ENCODE assay signal across 10 cellular contexts in the genomic region with DNA sequence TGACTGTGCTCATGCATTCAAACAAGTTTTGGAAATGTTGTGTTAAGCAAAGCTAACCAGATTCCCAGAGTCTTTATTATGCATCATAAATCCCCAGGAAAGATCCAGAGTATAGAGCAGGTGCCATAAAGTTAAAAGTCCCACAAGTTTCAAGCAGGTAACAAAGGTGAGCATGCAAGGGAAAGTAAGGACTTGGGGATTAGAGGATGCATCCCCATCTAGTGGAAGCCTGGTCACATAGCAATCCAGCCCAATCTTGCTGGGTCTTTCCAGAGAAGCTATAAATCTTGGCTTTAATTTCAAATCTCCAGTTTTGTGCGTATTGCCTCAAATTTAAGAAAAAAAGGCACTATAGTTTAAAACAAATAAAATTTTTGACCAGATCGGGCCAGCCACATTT.
DNase-seq lines count a peak whose midpoint lies in the region; ATAC-seq, FAIRE-seq and TF ChIP-seq lines count a peak whose summit lies in the region.
"Had no signal": no experiment of that assay in that cellular context is flagged by ENCODE, and none has a peak within 500 bp of the region (broad histone marks: within the 10 kb centered on the region; RNA-seq: fewer than 3 reads in every experiment).

No MANE protein-coding gene starts in this region.

- H3K27ac ChIP-seq in small intestine (ENCODE audit: low read depth in 1 of 2, low read length in 1 of 2) (no peak overlapping the region), stomach (no peak overlapping the region)

- no peak for TF ChIP-seq EP300 in stomach (IDR thresholded peaks at IDR 0.05)

- no peak for TF ChIP-seq POLR2A in stomach (IDR thresholded peaks at IDR 0.05)

- peaks cover 24% of the 10 kb centered on the region for H3K36me3 Mint-ChIP-seq in activated naive CD4-positive, alpha-beta T cell treated with anti-CD3 and anti-CD28 coated beads for 36 hours (ENCODE audit: low read depth)
- H3K36me3 Mint-ChIP-seq: stimulated activated effector memory CD8-positive, alpha-beta T cell treated with anti-CD3 and anti-CD28 coated beads, Interleukin-12 subunit alpha, Interleukin-12 subunit beta, amount 100 ng/mL, for 72 hours had no signal

- DNase-seq in NCI-H2171 treated with DMSO at 0.1 percent for 48 hours (lab: John Stamatoyannopoulos, UW) (peak; percentile 17), NCI-H2171 (lab: John Stamatoyannopoulos, UW) (no peak), NCI-H526 (lab: John Stamatoyannopoulos, UW) (peak; percentile 1 to 22), dermis blood vessel endothelial cell (peak; percentile 32), small intestine (peak; percentile 5), stomach (no peak)
- DNase-seq in activated naive CD4-positive, alpha-beta T cell treated with anti-CD3 and anti-CD28 coated beads for 36 hours: no peak
- DNase-seq: activated B cell treated with CpG ODN at 0.5 μM for 24 hours had no signal

- no peaks in the 10 kb centered on the region for H3K27me3 Mint-ChIP-seq in activated naive CD4-positive, alpha-beta T cell treated with anti-CD3 and anti-CD28 coated beads for 36 hours (ENCODE audit: low read depth)
- H3K27me3 Mint-ChIP-seq: activated B cell treated with CpG ODN at 0.5 μM for 24 hours had no signal

- no peaks in the 10 kb centered on the region for H3K9me3 ChIP-seq in small intestine (ENCODE audit: control insufficient read depth, low read depth)
- H3K9me3 ChIP-seq in stomach: peaks cover 9 to 98% (median 65%) of the 10 kb centered on the region in 4 donors

- WGBS in small intestine, 3 donors: 79 to 88% (median 85%) methylated on average over 2 of the region's 2 CpGs
- 77 to 87% (median 80%) methylated on average over 2 of the region's 2 CpGs for WGBS in stomach, 5 donors

- H3K4me1 ChIP-seq in small intestine (ENCODE audit: control insufficient read depth in 2 of 2, insufficient read depth in 1 of 2, low read depth in 1 of 2, low read length in 1 of 2) (no peaks in the 10 kb centered on the region), stomach (no peaks in the 10 kb centered on the region)

- H3K4me3 Mint-ChIP-seq in activated naive CD4-positive, alpha-beta T cell treated with anti-CD3 and anti-CD28 coated beads for 36 hours: no peak overlapping the region
- H3K4me3 Mint-ChIP-seq: activated B cell treated with CpG ODN at 0.5 μM for 24 hours; stimulated activated effector memory CD8-positive, alpha-beta T cell treated with anti-CD3 and anti-CD28 coated beads, Interleukin-12 subunit alpha, Interleukin-12 subunit beta, amount 100 ng/mL, for 72 hours had no signal

- CTCF ChIA-PET in activated naive CD4-positive, alpha-beta T cell treated with anti-CD3 and anti-CD28 coated beads for 36 hours (lab: Charles Lee): no interaction called here

- H3K27me3 ChIP-seq in small intestine (ENCODE audit: control insufficient read depth in 2 of 2, insufficient read depth in 2 of 2, low read length in 2 of 2) (no peaks in the 10 kb centered on the region), stomach (no peaks in the 10 kb centered on the region)

- intact Hi-C loops in activated naive CD4-positive, alpha-beta T cell treated with anti-CD3 and anti-CD28 coated beads for 36 hours (cut with micrococcal nuclease): no loop called here
- intact Hi-C loops in stomach (cut with DNase I; ENCODE audit: low total_unique reads): no loop called here

- no peak for ATAC-seq in HG03432 (IDR thresholded peaks at IDR 0.05; ENCODE audit: unreplicated experiment)
- ATAC-seq: stimulated activated effector memory CD8-positive, alpha-beta T cell treated with anti-CD3 and anti-CD28 coated beads, Interleukin-12 subunit alpha, Interleukin-12 subunit beta, amount 100 ng/mL, for 72 hours had no signal

- no peak for FAIRE-seq in small intestine (lab: Jason Lieb, UNC)

- H3K4me1 Mint-ChIP-seq in activated naive CD4-positive, alpha-beta T cell treated with anti-CD3 and anti-CD28 coated beads for 36 hours (ENCODE audit: low read depth): no peaks in the 10 kb centered on the region
- H3K4me1 Mint-ChIP-seq: activated B cell treated with CpG ODN at 0.5 μM for 24 hours; stimulated activated effector memory CD8-positive, alpha-beta T cell treated with anti-CD3 and anti-CD28 coated beads, Interleukin-12 subunit alpha, Interleukin-12 subunit beta, amount 100 ng/mL, for 72 hours had no signal

- peak in 1 of 7 experiments; percentile 24 for TF ChIP-seq CTCF in stomach (IDR thresholded peaks at IDR 0.05)

- H3K4me3 ChIP-seq in small intestine (ENCODE audit: low read depth in 1 of 2, low read length in 2 of 2) (no peak overlapping the region), stomach (no peak overlapping the region)

- H3K9me3 Mint-ChIP-seq in activated naive CD4-positive, alpha-beta T cell treated with anti-CD3 and anti-CD28 coated beads for 36 hours: peaks cover 54% of the 10 kb centered on the region

- no peak overlapping the region for H3K27ac Mint-ChIP-seq in activated naive CD4-positive, alpha-beta T cell treated with anti-CD3 and anti-CD28 coated beads for 36 hours
- H3K27ac Mint-ChIP-seq: activated B cell treated with CpG ODN at 0.5 μM for 24 hours; stimulated activated effector memory CD8-positive, alpha-beta T cell treated with anti-CD3 and anti-CD28 coated beads, Interleukin-12 subunit alpha, Interleukin-12 subunit beta, amount 100 ng/mL, for 72 hours had no signal

- H3K36me3 ChIP-seq in small intestine (ENCODE audit: control insufficient read depth in 2 of 2, insufficient read depth in 2 of 2, low read length in 2 of 2): no peaks in the 10 kb centered on the region
- peaks cover 0 to 52% (median 9%) of the 10 kb centered on the region in 4 donors for H3K36me3 ChIP-seq in stomach

Comparison
In these comparisons a context has a peak if more than half of its experiments do, and no peak if none do; other contexts are left out.
1. DNase-seq: peak in NCI-H2171 treated with DMSO at 0.1 percent for 48 hours (single experiment), NCI-H526 (2 of 2), dermis blood vessel endothelial cell (single experiment) and small intestine (single experiment); none in NCI-H2171 (single experiment), activated naive CD4-positive, alpha-beta T cell treated with anti-CD3 and anti-CD28 coated beads for 36 hours (single experiment) and stomach (single experiment).